22 cellular contexts compared by ENCODE assay signal in the genomic region with DNA sequence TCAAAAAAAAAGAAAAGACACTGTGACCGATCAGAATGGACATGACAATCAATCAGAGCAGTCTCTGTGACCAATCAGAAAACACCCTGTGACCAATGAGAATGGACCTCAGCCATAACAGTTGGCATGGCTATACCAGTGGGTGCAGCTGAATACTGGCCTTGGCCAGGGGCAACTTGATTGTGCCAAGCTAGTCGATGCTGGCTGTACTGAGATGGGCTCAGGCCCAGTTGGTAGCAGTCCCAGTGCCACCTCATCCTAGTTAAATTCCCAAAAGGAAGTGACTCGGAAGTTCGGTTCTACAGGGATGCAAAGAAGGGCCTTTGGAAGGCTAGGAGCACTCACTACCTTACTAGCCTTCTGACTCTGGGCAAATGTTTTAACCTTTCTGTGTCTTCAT. TPM values are rescaled to one million over a fixed set of nuclear protein-coding genes. Genes with fewer than 3 reads are reported as not detected.
DNase-seq lines count a peak whose midpoint lies in the region; ATAC-seq and TF ChIP-seq lines count a peak whose summit lies in the region.
"Had no signal": no experiment of that assay in that cellular context is flagged by ENCODE, and none has a peak within 500 bp of the region (broad histone marks: within the 10 kb centered on the region; RNA-seq: fewer than 3 reads in every experiment).

No MANE protein-coding gene starts in this region.

- no peaks in the 10 kb centered on the region for H3K9me3 Mint-ChIP-seq in HFFc6
- H3K9me3 Mint-ChIP-seq in CD14-positive monocyte = no peaks in the 10 kb centered on the region
- H3K9me3 Mint-ChIP-seq in naive thymus-derived CD8-positive, alpha-beta T cell = no peaks in the 10 kb centered on the region
- H3K9me3 Mint-ChIP-seq: activated naive CD4-positive, alpha-beta T cell treated with anti-CD3 and anti-CD28 coated beads for 36 hours; activated T-helper 1 cell treated with anti-CD3 and anti-CD28 coated beads, Interleukin-12 subunit alpha, Interleukin-12 subunit beta, Interleukin-2, Interleukin-4 antibody, amounts not matched to agents 30 ng/mL and 10 ng/mL and 1 ng/mL, durations not matched to agents 14 hours and 24 hours and 36 hours; T-cell had no signal

- H3K27me3 Mint-ChIP-seq in HFFc6 (ENCODE audit: insufficient read depth) (peaks cover 22% of the 10 kb centered on the region), CD14-positive monocyte (ENCODE audit: low read depth in 3 of 3) (peaks cover 4 to 17% (median 6%) of the 10 kb centered on the region in 3 donors)
- peaks cover 6 to 19% (median 13%) of the 10 kb centered on the region in 5 donors for H3K27me3 Mint-ChIP-seq in naive thymus-derived CD8-positive, alpha-beta T cell

- peak; percentile 76 for ATAC-seq in left lobe of liver
- ATAC-seq in naive thymus-derived CD8-positive, alpha-beta T cell = no peak
- ATAC-seq: stimulated activated naive CD8-positive, alpha-beta T cell treated with anti-CD3 and anti-CD28 coated beads, Interleukin-15, Interleukin-2, amounts not matched to agents 100 U/mL and 50 U/mL, for 24 hours; T-cell had no signal

- H3K4me3 Mint-ChIP-seq in HFFc6 = no peak overlapping the region
- no peak overlapping the region for H3K4me3 Mint-ChIP-seq in CD14-positive monocyte
- no peak overlapping the region for H3K4me3 Mint-ChIP-seq in naive thymus-derived CD8-positive, alpha-beta T cell
- H3K4me3 Mint-ChIP-seq: activated naive CD4-positive, alpha-beta T cell treated with anti-CD3 and anti-CD28 coated beads for 36 hours; activated T-helper 1 cell treated with anti-CD3 and anti-CD28 coated beads, Interleukin-12 subunit alpha, Interleukin-12 subunit beta, Interleukin-2, Interleukin-4 antibody, amounts not matched to agents 30 ng/mL and 10 ng/mL and 1 ng/mL, durations not matched to agents 14 hours and 24 hours and 36 hours; T-cell had no signal

- POLR2A ChIA-PET in naive thymus-derived CD8-positive, alpha-beta T cell (lab: Charles Lee) = no interaction called here

- peak; percentile 27 for DNase-seq in AG08395 (ENCODE audit: low spot score)
- peak; percentile 18 for DNase-seq in HFFc6
- DNase-seq in anterior cingulate cortex (lab: John Stamatoyannopoulos, UW) = peak in 31 of 58 donors; percentile 2 to 76 (median 19)
- peak; percentile 89 for DNase-seq in left lobe of liver (ENCODE audit: low spot score)
- no peak for DNase-seq in CD14-positive monocyte (ENCODE audit: low spot score)
- no peak for DNase-seq in naive thymus-derived CD8-positive, alpha-beta T cell
- no peak for DNase-seq in NCI-H2171 treated with DMSO at 0.1 percent for 48 hours (lab: John Stamatoyannopoulos, UW)
- DNase-seq in kidney glomerular epithelial cell (lab: John Stamatoyannopoulos, UW) = no peak
- DNase-seq: ACHN; activated CD4-positive, alpha-beta T cell treated with anti-CD3 and anti-CD28 coated beads, Interleukin-2, amount 50 U/mL, for 4 hours; activated naive CD4-positive, alpha-beta T cell treated with anti-CD3 and anti-CD28 coated beads for 36 hours; Caco-2; NCI-H1092; NCI-H1930; Peyer's patch; stimulated activated naive CD8-positive, alpha-beta T cell treated with anti-CD3 and anti-CD28 coated beads, Interleukin-15, Interleukin-2, amounts not matched to agents 100 U/mL and 50 U/mL, for 24 hours; T-cell had no signal

- no peak for TF ChIP-seq CTCF in HFFc6 (IDR thresholded peaks at IDR 0.05)
- no peak for TF ChIP-seq CTCF in CD14-positive monocyte (IDR thresholded peaks at IDR 0.05)

- H3K36me3 Mint-ChIP-seq in HFFc6 (ENCODE audit: low read depth) = no peaks in the 10 kb centered on the region
- H3K36me3 Mint-ChIP-seq in CD14-positive monocyte = no peaks in the 10 kb centered on the region
- no peaks in the 10 kb centered on the region for H3K36me3 Mint-ChIP-seq in naive thymus-derived CD8-positive, alpha-beta T cell
- H3K36me3 Mint-ChIP-seq: T-cell had no signal

- intact Hi-C loops in CD14-positive monocyte (cut with micrococcal nuclease) = loop anchor here in 1 of 2 donors (10.0 kb wide), 1 partner anchor 534 kb away; no protein-coding TSS in a partner anchor

- H3K4me1 Mint-ChIP-seq in HFFc6 (ENCODE audit: low read depth) = peaks cover 6% of the 10 kb centered on the region; the same call in 1 of the 2 replicates
- no peaks in the 10 kb centered on the region for H3K4me1 Mint-ChIP-seq in CD14-positive monocyte
- H3K4me1 Mint-ChIP-seq in naive thymus-derived CD8-positive, alpha-beta T cell = peaks cover 0 to 2% (median 0%) of the 10 kb centered on the region in 4 donors
- H3K4me1 Mint-ChIP-seq: T-cell had no signal

- H3K27ac Mint-ChIP-seq in HFFc6 (no peak overlapping the region), CD14-positive monocyte (no peak overlapping the region)
- no peak overlapping the region for H3K27ac Mint-ChIP-seq in naive thymus-derived CD8-positive, alpha-beta T cell
- H3K27ac Mint-ChIP-seq: activated naive CD4-positive, alpha-beta T cell treated with anti-CD3 and anti-CD28 coated beads for 36 hours; activated T-helper 1 cell treated with anti-CD3 and anti-CD28 coated beads, Interleukin-12 subunit alpha, Interleukin-12 subunit beta, Interleukin-2, Interleukin-4 antibody, amounts not matched to agents 30 ng/mL and 10 ng/mL and 1 ng/mL, durations not matched to agents 14 hours and 24 hours and 36 hours; T-cell had no signal

RNA-seq across cellular contexts. Expression of a gene that starts 37.2 kb away (rescaled TPM):
- total RNA-seq in HFFc6 (2021; fragmentation: NEBNext Ultra II Directional; extraction: Animal tissue kit (Norgen Biotek cat#: 25700)) = not detected
- total RNA-seq in left lobe of liver = 0.25 TPM
- not detected for polyA plus RNA-seq in CD14-positive monocyte
- total RNA-seq in naive thymus-derived CD8-positive, alpha-beta T cell = not detected
- polyA plus RNA-seq in naive thymus-derived CD8-positive, alpha-beta T cell = not detected
- total RNA-seq: activated naive CD4-positive, alpha-beta T cell treated with anti-CD3 and anti-CD28 coated beads for 36 hours; activated T-helper 1 cell treated with anti-CD3 and anti-CD28 coated beads, Interleukin-12 subunit alpha, Interleukin-12 subunit beta, Interleukin-2, Interleukin-4 antibody, amounts not matched to agents 30 ng/mL and 10 ng/mL and 1 ng/mL, durations not matched to agents 14 hours and 24 hours and 36 hours; adrenal gland; LHCN-M2; mesenteric fat pad; SJSA1; T-cell had no signal

Comparison
In these comparisons a context has a peak if more than half of its experiments do, and no peak if none do; other contexts are left out.
1. DNase-seq: peak in AG08395 (single experiment), HFFc6 (single experiment), anterior cingulate cortex (31 of 58) and left lobe of liver (single experiment); none in CD14-positive monocyte (single experiment), naive thymus-derived CD8-positive, alpha-beta T cell (0 of 10), NCI-H2171 treated with DMSO at 0.1 percent for 48 hours (single experiment) and kidney glomerular epithelial cell (single experiment).